In the genomic region with DNA sequence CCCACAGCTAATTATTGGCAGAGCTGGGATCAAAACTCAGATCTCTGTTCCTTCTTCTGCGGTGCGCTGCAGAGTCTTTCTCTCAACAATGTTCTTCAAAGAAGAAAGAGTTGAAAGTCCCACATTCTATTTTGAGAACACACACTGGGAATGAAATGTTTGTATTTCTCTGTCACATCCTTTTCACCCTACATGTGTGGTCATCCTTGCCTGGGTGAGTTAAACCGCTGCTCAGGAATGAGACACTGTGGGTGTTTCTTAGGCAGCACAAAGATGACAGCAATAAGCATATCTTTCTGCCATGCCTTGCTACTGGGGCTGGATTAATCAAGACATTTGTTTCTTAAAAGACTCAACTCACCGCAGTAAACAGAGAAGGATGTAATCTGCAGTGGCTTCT, we compare ENCODE assay signal across 14 cellular contexts.
DNase-seq lines count a peak whose midpoint lies in the region; ATAC-seq and TF ChIP-seq lines count a peak whose summit lies in the region.
"Had no signal": no experiment of that assay in that cellular context is flagged by ENCODE, and none has a peak within 500 bp of the region (broad histone marks: within the 10 kb centered on the region; RNA-seq: fewer than 3 reads in every experiment).

No MANE protein-coding gene starts in this region.

- H3K27ac ChIP-seq in smooth muscle cell (ENCODE audit: low read depth) = no peak overlapping the region
- H3K27ac ChIP-seq: BLaER1 had no signal

- ATAC-seq in HG02973 (IDR thresholded peaks at IDR 0.05; ENCODE audit: unreplicated experiment) (no peak), GM18517 (IDR thresholded peaks at IDR 0.05; ENCODE audit: unreplicated experiment) (no peak), GM19467 (IDR thresholded peaks at IDR 0.05; ENCODE audit: unreplicated experiment) (no peak)

- H3K4me2 ChIP-seq in smooth muscle cell = peak overlapping the region; percentile 49
- H3K4me2 ChIP-seq: BLaER1 had no signal

- no peaks in the 10 kb centered on the region for H3K36me3 ChIP-seq in adipocyte (ENCODE audit: control insufficient read depth, insufficient read depth, low read length, severe bottlenecking)
- H3K36me3 ChIP-seq in smooth muscle cell (ENCODE audit: low read depth) = no peaks in the 10 kb centered on the region

- H3K9ac ChIP-seq in adipocyte (ENCODE audit: low read length) = no peak overlapping the region
- H3K9ac ChIP-seq in smooth muscle cell (ENCODE audit: low read depth) = no peak overlapping the region
- H3K9ac ChIP-seq: BLaER1 had no signal

- DNase-seq in Daoy (ENCODE audit: low read depth) = peak; percentile 64
- DNase-seq in adipocyte (ENCODE audit: low read depth) = peak; percentile 12
- DNase-seq in glomerular visceral epithelial cell (ENCODE audit: extremely low spot score) = peak; percentile 8
- no peak for DNase-seq in smooth muscle cell (lab: John Stamatoyannopoulos, UW; ENCODE audit: unreplicated experiment)
- DNase-seq: CD8-positive, alpha-beta memory T cell; DND-41; GOT3; Karpas-422; NCI-H1930; SHP77 treated with DMSO at 0.1 percent for 48 hours had no signal

- peaks cover 8% of the 10 kb centered on the region for H4K20me1 ChIP-seq in smooth muscle cell (ENCODE audit: low read depth)
- H4K20me1 ChIP-seq: BLaER1 had no signal

- H3F3A ChIP-seq in smooth muscle cell (ENCODE audit: low read depth) = no peaks in the 10 kb centered on the region

- TF ChIP-seq CTCF in smooth muscle cell (IDR thresholded peaks at IDR 0.05; ENCODE audit: borderline replicate concordance, insufficient read depth, poor library complexity, severe bottlenecking) = no peak

- H3K27me3 ChIP-seq in adipocyte (replicated peaks; ENCODE audit: control insufficient read depth, insufficient read depth, low read length) (no peaks in the 10 kb centered on the region), smooth muscle cell (ENCODE audit: low read depth) (no peaks in the 10 kb centered on the region)
- H3K27me3 ChIP-seq: BLaER1 had no signal

- no peak overlapping the region for H2AFZ ChIP-seq in smooth muscle cell (ENCODE audit: low read depth)

- 44% methylated on average over 4 of the region's 4 CpGs for whole genome bisulfite sequencing in smooth muscle cell (ENCODE audit: low lambda C conversion rate)

- H3K4me3 ChIP-seq in adipocyte (ENCODE audit: low read length) (no peak overlapping the region), smooth muscle cell (no peak overlapping the region)
- H3K4me3 ChIP-seq: BLaER1 had no signal

- peaks cover 14% of the 10 kb centered on the region for H3K4me1 ChIP-seq in adipocyte (ENCODE audit: control insufficient read depth, insufficient read depth, low read length)
- H3K4me1 ChIP-seq in smooth muscle cell (ENCODE audit: low read depth) = no peaks in the 10 kb centered on the region

- no peaks in the 10 kb centered on the region for H3K9me3 ChIP-seq in adipocyte (ENCODE audit: control insufficient read depth, low read length)
- H3K9me3 ChIP-seq in smooth muscle cell (replicated peaks; ENCODE audit: low read depth) = no peaks in the 10 kb centered on the region
- H3K9me3 ChIP-seq: BLaER1 had no signal

- H3K79me2 ChIP-seq in smooth muscle cell (ENCODE audit: low read depth) = no peaks in the 10 kb centered on the region
